Comparison of ENCODE assay signal across 12 cellular contexts in genomic region chr2:200199576-200200263, GRCh38.
DNase-seq lines count a peak whose midpoint lies in the region; ATAC-seq, FAIRE-seq and TF ChIP-seq lines count a peak whose summit lies in the region.
"Had no signal": no experiment of that assay in that cellular context is flagged by ENCODE, and none has a peak within 500 bp of the region (broad histone marks: within the 10 kb centered on the region; RNA-seq: fewer than 3 reads in every experiment).

No MANE protein-coding gene starts in this region.

- TF ChIP-seq CTCF in A673 (conservative IDR thresholded peaks at IDR 0.05; ENCODE audit: low read depth, low read length) (peak; percentile 37; the same call in 1 of the 2 replicates), GM12865 (IDR thresholded peaks at IDR 0.05; ENCODE audit: insufficient read depth, low read depth, low read length, missing control alignments) (no peak), bronchial epithelial cell (IDR thresholded peaks at IDR 0.05; ENCODE audit: insufficient read depth, low read length, severe bottlenecking) (peak; percentile 5)

- POLR2A ChIA-PET in A673 (lab: Charles Lee; ENCODE audit: low non-redundant PET) = no interaction called here

- DNase-seq in A673 (ENCODE audit: low spot score) (peak; percentile 24), GM12865 (ENCODE audit: low read depth) (peak; percentile 7), NAMALWA (ENCODE audit: low spot score) (peak; percentile 41), bronchial epithelial cell (ENCODE audit: low read depth) (peak; percentile 40), anterior cingulate cortex (lab: John Stamatoyannopoulos, UW) (no peak), COLO668 (lab: John Stamatoyannopoulos, UW; ENCODE audit: unreplicated experiment) (no peak)
- DNase-seq: CD4-positive, alpha-beta memory T cell; kidney glomerular epithelial cell; NK-92 treated with Interleukin-12 subunit alpha and Interleukin-12 subunit beta, amount 100 ng/mL, for 24 hours; nucleus accumbens had no signal

- no peaks in the 10 kb centered on the region for H3K36me3 ChIP-seq in A673 (ENCODE audit: insufficient read depth, low read length, poor library complexity, severe bottlenecking)
- H3K36me3 ChIP-seq in bronchial epithelial cell (ENCODE audit: control insufficient read depth, insufficient read depth, low read length) = no peaks in the 10 kb centered on the region

- FAIRE-seq in bronchial epithelial cell (lab: Jason Lieb, UNC) = no peak

- H3K27me3 ChIP-seq in A673 (replicated peaks; ENCODE audit: insufficient read depth, low read depth, low read length, poor library complexity) (no peaks in the 10 kb centered on the region), bronchial epithelial cell (ENCODE audit: control insufficient read depth, insufficient read depth, low read length) (no peaks in the 10 kb centered on the region)

- H3K27ac ChIP-seq in A673 (ENCODE audit: low read depth, low read length, poor library complexity, severe bottlenecking) = no peak overlapping the region

- no TSS peak for BruUV-seq in A673 (replicated peaks; lab: Mats Ljungman, UMichigan)

- H3K4me1 ChIP-seq in A673 (ENCODE audit: insufficient read depth, low read length, poor library complexity, severe bottlenecking) = no peaks in the 10 kb centered on the region

- H3K4me3 ChIP-seq in A673 (ENCODE audit: low read depth, low read length, poor library complexity, severe bottlenecking) (no peak overlapping the region), GM12865 (ENCODE audit: low read depth, low read length) (no peak overlapping the region), bronchial epithelial cell (ENCODE audit: low read depth, low read length) (no peak overlapping the region)

- CTCF ChIA-PET in A673 (lab: Charles Lee) = no interaction called here

- ATAC-seq in HG02763 (IDR thresholded peaks at IDR 0.05; ENCODE audit: unreplicated experiment) (no peak), GM21390 (IDR thresholded peaks at IDR 0.05; ENCODE audit: unreplicated experiment) (no peak)

- intact Hi-C loops in A673 (cut with micrococcal nuclease; ENCODE audit: unreplicated experiment) = no loop called here

- H3K9me3 ChIP-seq in A673 (ENCODE audit: low read depth, low read length, poor library complexity, severe bottlenecking) = no peaks in the 10 kb centered on the region

Comparison
In these comparisons a context has a peak if more than half of its experiments do, and no peak if none do; other contexts are left out.
1. DNase-seq: peak in A673 (single experiment), GM12865 (single experiment), NAMALWA (single experiment) and bronchial epithelial cell (single experiment); none in anterior cingulate cortex (0 of 58) and COLO668 (single experiment).